ENCODE assay signal across 18 cellular contexts in genomic region chr3:127089487-127090145, GRCh38.
DNase-seq lines count a peak whose midpoint lies in the region; ATAC-seq and TF ChIP-seq lines count a peak whose summit lies in the region.
"Had no signal": no experiment of that assay in that cellular context is flagged by ENCODE, and none has a peak within 500 bp of the region (broad histone marks: within the 10 kb centered on the region; RNA-seq: fewer than 3 reads in every experiment).

No MANE protein-coding gene starts in this region.

- H3K36me3 ChIP-seq in OCI-LY7 (ENCODE audit: insufficient read depth, low read length), result no peaks in the 10 kb centered on the region
- H3K36me3 ChIP-seq in psoas muscle (ENCODE audit: insufficient read depth in 1 of 2, low read depth in 1 of 2), result no peaks in the 10 kb centered on the region
- H3K36me3 ChIP-seq in ovary, result no peaks in the 10 kb centered on the region
- H3K36me3 ChIP-seq: cardiac muscle cell, lower lobe of right lung had no signal

- H3K27me3 ChIP-seq in psoas muscle (ENCODE audit: insufficient read depth in 3 of 3, low read length in 2 of 3) (no peaks in the 10 kb centered on the region), ovary (no peaks in the 10 kb centered on the region)
- H3K27me3 ChIP-seq: cardiac muscle cell had no signal

- H3K4me3 ChIP-seq in OCI-LY7 (ENCODE audit: low read depth, low read length, poor library complexity, severe bottlenecking) (no peak overlapping the region), fibroblast of villous mesenchyme (ENCODE audit: low read depth, low read length) (no peak overlapping the region), psoas muscle (no peak overlapping the region), ovary (no peak overlapping the region)
- H3K4me3 ChIP-seq: cardiac muscle cell, lower lobe of right lung, PC-9, SK-N-MC had no signal

- CTCF ChIA-PET in OCI-LY7 (lab: Charles Lee; ENCODE audit: unreplicated experiment), result no interaction called here

- POLR2A ChIA-PET in OCI-LY7 (lab: Charles Lee), result no interaction called here

- WGBS in psoas muscle, 3 donors, result 62 to 67% (median 64%) methylated on average over 7 of the region's 7 CpGs
- 74 to 81% (median 75%) methylated on average over 7 of the region's 7 CpGs for WGBS in ovary, 3 donors

- H3K4me1 ChIP-seq in OCI-LY7 (ENCODE audit: insufficient read depth, low read length, poor library complexity, severe bottlenecking) (peaks cover 20% of the 10 kb centered on the region), psoas muscle (no peaks in the 10 kb centered on the region), ovary (ENCODE audit: insufficient read depth) (no peaks in the 10 kb centered on the region)
- H3K4me1 ChIP-seq: lower lobe of right lung had no signal

- TF ChIP-seq POLR2A in ovary (IDR thresholded peaks at IDR 0.05), result no peak

- H4K20me1 ChIP-seq in OCI-LY7 (ENCODE audit: insufficient read depth, low read length), result no peaks in the 10 kb centered on the region

- H3K4me2 ChIP-seq in OCI-LY7 (ENCODE audit: low read length), result no peak overlapping the region

- H3K9me3 ChIP-seq in OCI-LY7 (ENCODE audit: low read length) (no peaks in the 10 kb centered on the region), psoas muscle (no peaks in the 10 kb centered on the region), ovary (no peaks in the 10 kb centered on the region)
- H3K9me3 ChIP-seq: lower lobe of right lung had no signal

- H3K27ac ChIP-seq in OCI-LY7 (ENCODE audit: low read depth, low read length, poor library complexity, severe bottlenecking) (no peak overlapping the region), psoas muscle (no peak overlapping the region), ovary (no peak overlapping the region)
- H3K27ac ChIP-seq: cardiac muscle cell, lower lobe of right lung, PC-9, SK-N-MC had no signal

- peak in 3 of 4 donors; percentile 60 to 81 (median 65) for ATAC-seq in psoas muscle
- ATAC-seq in GM18867 (IDR thresholded peaks at IDR 0.05; ENCODE audit: unreplicated experiment), result no peak
- ATAC-seq: HepG2; lower lobe of right lung; naive thymus-derived CD4-positive, alpha-beta T cell had no signal

- no peak overlapping the region for H2AFZ ChIP-seq in OCI-LY7 (ENCODE audit: low read length)
- H2AFZ ChIP-seq: PC-9 had no signal

- TF ChIP-seq EP300 in ovary (IDR thresholded peaks at IDR 0.05), result no peak

- BruUV-seq in OCI-LY7 (replicated peaks; lab: Mats Ljungman, UMichigan), result no TSS peak

- H3K79me2 ChIP-seq in OCI-LY7 (ENCODE audit: insufficient read depth, low read depth, low read length), result no peaks in the 10 kb centered on the region

- intact Hi-C loops in OCI-LY7 (cut with micrococcal nuclease; ENCODE audit: unreplicated experiment) (no loop called here), psoas muscle (cut with DNase I) (no loop called here), ovary (cut with DNase I) (no loop called here)

- TF ChIP-seq CTCF in OCI-LY7 (conservative IDR thresholded peaks at IDR 0.05; ENCODE audit: low read length) (no peak), fibroblast of villous mesenchyme (IDR thresholded peaks at IDR 0.05; ENCODE audit: insufficient read depth, low read depth, low read length) (no peak), psoas muscle (IDR thresholded peaks at IDR 0.05) (no peak), ovary (IDR thresholded peaks at IDR 0.05) (no peak)

- DNase-seq in DMS 273 treated with DMSO at 0.1 percent for 48 hours (lab: John Stamatoyannopoulos, UW), result peak; percentile 86
- peak; percentile 11 for DNase-seq in OCI-LY7 (ENCODE audit: low spot score)
- DNase-seq in fibroblast of villous mesenchyme (ENCODE audit: low read depth), result peak; percentile 8
- DNase-seq in psoas muscle, result peak; percentile 49 to 70
- DNase-seq in ureter (ENCODE audit: low spot score), result no peak
- no peak for DNase-seq in ovary
- no peak for DNase-seq in hypothalamus (lab: John Stamatoyannopoulos, UW)
- DNase-seq: activated CD4-positive, alpha-beta T cell treated with anti-CD3 and anti-CD28 coated beads for 48 hours; lower lobe of right lung; naive thymus-derived CD4-positive, alpha-beta T cell; NCI-H2081; NCI-H526; stimulated activated CD4-positive, alpha-beta T cell treated with anti-CD3 and anti-CD28 coated beads, Interleukin-2, amount 100 ng/mL, for 24 hours had no signal

- H3K9me2 ChIP-seq in OCI-LY7 (ENCODE audit: insufficient read depth, low read length), result no peaks in the 10 kb centered on the region

Comparison
In these comparisons a context has a peak if more than half of its experiments do, and no peak if none do; other contexts are left out.
1. DNase-seq: peak in DMS 273 treated with DMSO at 0.1 percent for 48 hours (single experiment), OCI-LY7 (single experiment), fibroblast of villous mesenchyme (single experiment) and psoas muscle (2 of 2); none in ureter (single experiment), ovary (0 of 5) and hypothalamus (0 of 51).